ENCODE assay signal across 19 cellular contexts in genomic region chr13:27421101-27421881, GRCh38. TPM values are rescaled to one million over a fixed set of nuclear protein-coding genes. Genes with fewer than 3 reads are reported as not detected.
A peak's percentile ranks its signal among the peaks of the same experiment; 100 is the strongest.
DNase-seq lines count a peak whose midpoint lies in the region; ATAC-seq, FAIRE-seq and TF ChIP-seq lines count a peak whose summit lies in the region.
"Had no signal": no experiment of that assay in that cellular context is flagged by ENCODE, and none has a peak within 500 bp of the region (broad histone marks: within the 10 kb centered on the region; RNA-seq: fewer than 3 reads in every experiment).

No MANE protein-coding gene starts in this region.

- H3K27me3 Mint-ChIP-seq in activated naive CD8-positive, alpha-beta T cell treated with anti-CD3 and anti-CD28 coated beads, Interleukin-2, amount 50 U/mL, for 24 hours: no peaks in the 10 kb centered on the region
- no peaks in the 10 kb centered on the region for H3K27me3 Mint-ChIP-seq in activated naive CD8-positive, alpha-beta T cell treated with anti-CD3 and anti-CD28 coated beads for 36 hours
- H3K27me3 Mint-ChIP-seq in nephron (ENCODE audit: low read depth): peaks cover 4% of the 10 kb centered on the region

- H3K27me3 ChIP-seq in K562 (ENCODE audit: control insufficient read depth in 2 of 2, insufficient read depth in 2 of 2, low read length in 2 of 2) (no peaks in the 10 kb centered on the region; a peak in 1 of 5 replicates), breast epithelium (no peaks in the 10 kb centered on the region), gastroesophageal sphincter (no peaks in the 10 kb centered on the region)

- POLR2A ChIA-PET in K562 (lab: Yijun Ruan, JAX): interaction anchor here (0.5 kb wide), 2 partner anchors 11 to 52 kb away, joined by 3 read pairs; no protein-coding TSS in a partner anchor

- H3K4me1 Mint-ChIP-seq in activated naive CD8-positive, alpha-beta T cell treated with anti-CD3 and anti-CD28 coated beads, Interleukin-2, amount 50 U/mL, for 24 hours: peaks cover 23% of the 10 kb centered on the region
- H3K4me1 Mint-ChIP-seq in activated naive CD8-positive, alpha-beta T cell treated with anti-CD3 and anti-CD28 coated beads for 36 hours: peaks cover 11% of the 10 kb centered on the region
- peaks cover 32% of the 10 kb centered on the region for H3K4me1 Mint-ChIP-seq in nephron

- no peak overlapping the region for H3K4me3 ChIP-seq in K562
- H3K4me3 ChIP-seq in breast epithelium: no peak overlapping the region
- no peak overlapping the region for H3K4me3 ChIP-seq in gastroesophageal sphincter
- H3K4me3 ChIP-seq: GM23248 had no signal

- H3K27ac ChIP-seq in K562 (ENCODE audit: extremely low read depth, low read depth, low read length) (peak overlapping the region; percentile 20), breast epithelium (no peak overlapping the region), gastroesophageal sphincter (no peak overlapping the region)
- H3K27ac ChIP-seq: GM23248 had no signal

- TF ChIP-seq RAD21 in K562 (CRISPR knock-in tag; conservative IDR thresholded peaks at IDR 0.05 in 1 of 2, IDR thresholded peaks at IDR 0.05 in 1 of 2): no peak

- peak overlapping the region in 1 of 2 experiments; percentile 13; a peak in 1 of 4 replicates for H3K9ac ChIP-seq in K562 (ENCODE audit: insufficient read depth in 1 of 2, low read depth in 2 of 2, low read length in 2 of 2)
- H3K9ac ChIP-seq: GM23248 had no signal

- H3K27ac Mint-ChIP-seq in activated naive CD8-positive, alpha-beta T cell treated with anti-CD3 and anti-CD28 coated beads, Interleukin-2, amount 50 U/mL, for 24 hours: peak overlapping the region; percentile 12
- H3K27ac Mint-ChIP-seq in activated naive CD8-positive, alpha-beta T cell treated with anti-CD3 and anti-CD28 coated beads for 36 hours: no peak overlapping the region
- H3K27ac Mint-ChIP-seq in nephron: no peak overlapping the region

- peak overlapping the region; percentile 1; the same call in 1 of the 2 replicates for H3K4me2 ChIP-seq in K562 (ENCODE audit: insufficient read depth, low read length)

- peak overlapping the region; percentile 76 for H2AFZ ChIP-seq in K562 (ENCODE audit: low read depth, low read length)
- H2AFZ ChIP-seq: GM23248 had no signal

- no peaks in the 10 kb centered on the region; the same call in 1 of the 2 replicates for H4K20me1 ChIP-seq in K562 (replicated peaks; ENCODE audit: control insufficient read depth, insufficient read depth, low read length)

- no peak for ATAC-seq in activated naive CD8-positive, alpha-beta T cell treated with anti-CD3 and anti-CD28 coated beads, Interleukin-2, amount 50 U/mL, for 24 hours
- ATAC-seq in K562: peak; percentile 51
- no peak for ATAC-seq in gastroesophageal sphincter

- peaks cover under 1% of the 10 kb centered on the region; the same call in 2 of the 3 replicates for H3K36me3 ChIP-seq in K562 (ENCODE audit: control insufficient read depth, insufficient read depth, low read length)
- no peaks in the 10 kb centered on the region for H3K36me3 ChIP-seq in breast epithelium
- no peaks in the 10 kb centered on the region for H3K36me3 ChIP-seq in gastroesophageal sphincter

- TF ChIP-seq CTCF in K562 (IDR thresholded peaks at IDR 0.05 in 2 of 3, conservative IDR thresholded peaks at IDR 0.05 in 1 of 3; ENCODE audit: insufficient read depth in 2 of 3, low read depth in 1 of 3, low read length in 3 of 3): no peak
- no peak for TF ChIP-seq CTCF in nephron (IDR thresholded peaks at IDR 0.05; ENCODE audit: unreplicated experiment in 3 of 3)
- TF ChIP-seq CTCF in breast epithelium (IDR thresholded peaks at IDR 0.05): no peak
- no peak for TF ChIP-seq CTCF in gastroesophageal sphincter (IDR thresholded peaks at IDR 0.05)

- 0 out of 2 replicates have a peak, but pooled peaks cover 3% of the 10 kb centered on the region for H3K9me3 ChIP-seq in K562 (replicated peaks; ENCODE audit: control insufficient read depth, insufficient read depth, low read depth, low read length)
- H3K9me3 ChIP-seq in breast epithelium: no peaks in the 10 kb centered on the region
- no peaks in the 10 kb centered on the region for H3K9me3 ChIP-seq in gastroesophageal sphincter

- no peaks in the 10 kb centered on the region for H3K9me3 Mint-ChIP-seq in activated naive CD8-positive, alpha-beta T cell treated with anti-CD3 and anti-CD28 coated beads, Interleukin-2, amount 50 U/mL, for 24 hours
- no peaks in the 10 kb centered on the region for H3K9me3 Mint-ChIP-seq in activated naive CD8-positive, alpha-beta T cell treated with anti-CD3 and anti-CD28 coated beads for 36 hours
- H3K9me3 Mint-ChIP-seq in nephron: no peaks in the 10 kb centered on the region

- peak; percentile 64 for FAIRE-seq in K562 (lab: Jason Lieb, UNC)
- FAIRE-seq: GM18507, RCC 7860 had no signal

- peaks cover 24% of the 10 kb centered on the region in 2 experiments; a peak in 4 of 5 replicates for H3K4me1 ChIP-seq in K562 (replicated peaks in 1 of 2; ENCODE audit: control insufficient read depth in 2 of 2, insufficient read depth in 2 of 2, low read length in 2 of 2)
- peaks cover 0 to 2% of the 10 kb centered on the region in 2 donors for H3K4me1 ChIP-seq in breast epithelium
- H3K4me1 ChIP-seq in gastroesophageal sphincter: peaks cover 7 to 25% (median 12%) of the 10 kb centered on the region in 3 donors

- 18% methylated on average over 8 of the region's 9 CpGs for WGBS in K562 (ENCODE audit: insufficient coverage, low coverage, missing lambda C conversion rate)
- WGBS in gastroesophageal sphincter (ENCODE audit: low coverage in 1 of 2), 2 donors: 73 to 81% methylated on average over 7 to 8 of the region's 9 CpGs

- no TSS peak for BruUV-seq in K562 (replicated peaks; lab: Mats Ljungman, UMichigan)

- no peak for DNase-seq in activated naive CD8-positive, alpha-beta T cell treated with anti-CD3 and anti-CD28 coated beads, Interleukin-2, amount 50 U/mL, for 24 hours
- DNase-seq in activated naive CD8-positive, alpha-beta T cell treated with anti-CD3 and anti-CD28 coated beads for 36 hours: no peak
- DNase-seq in K562 (ENCODE audit: extremely low read depth in 1 of 4, low spot score in 3 of 4) (peak; percentile 39 to 70 (median 52)), SHP77 treated with DMSO at 0.1 percent for 48 hours (lab: John Stamatoyannopoulos, UW) (no peak), breast epithelium (ENCODE audit: low spot score in 2 of 2) (no peak)
- DNase-seq: DMS53, GM23248, H7, KBM-7, MV-4-11, NCI-H1105, NCI-H1436 treated with DMSO at 0.1 percent for 48 hours, NCI-H187 treated with DMSO at 0.1 percent for 48 hours, NCI-H524, NCI-H774 had no signal

- intact Hi-C loops in K562 (cut with micrococcal nuclease): no loop called here
- intact Hi-C loops in breast epithelium (cut with DNase I; ENCODE audit: low total_unique reads): no loop called here

- TF ChIP-seq EP300 in K562 (IDR thresholded peaks at IDR 0.05; ENCODE audit: low read length) (no peak; the same call in 1 of the 2 replicates), gastroesophageal sphincter (IDR thresholded peaks at IDR 0.05) (no peak)

- H3K4me3 Mint-ChIP-seq in activated naive CD8-positive, alpha-beta T cell treated with anti-CD3 and anti-CD28 coated beads, Interleukin-2, amount 50 U/mL, for 24 hours: no peak overlapping the region
- H3K4me3 Mint-ChIP-seq in activated naive CD8-positive, alpha-beta T cell treated with anti-CD3 and anti-CD28 coated beads for 36 hours: no peak overlapping the region
- peak overlapping the region; percentile 5 to 62 (median 38) for H3K4me3 Mint-ChIP-seq in nephron

- no peaks in the 10 kb centered on the region for H3K9me1 ChIP-seq in K562 (ENCODE audit: control insufficient read depth, insufficient read depth, low read length)

- in situ Hi-C loops in K562 (cut with MboI): no loop called here

- peaks cover 21% of the 10 kb centered on the region for H3K79me2 ChIP-seq in K562 (ENCODE audit: control insufficient read depth, insufficient read depth, low read length)

- no peak for TF ChIP-seq POLR2A in K562 (conservative IDR thresholded peaks at IDR 0.05)
- TF ChIP-seq POLR2A in breast epithelium (IDR thresholded peaks at IDR 0.05): no peak
- TF ChIP-seq POLR2A in gastroesophageal sphincter (IDR thresholded peaks at IDR 0.05): no peak

- H3K36me3 Mint-ChIP-seq in activated naive CD8-positive, alpha-beta T cell treated with anti-CD3 and anti-CD28 coated beads, Interleukin-2, amount 50 U/mL, for 24 hours (ENCODE audit: low read depth): peaks cover 11% of the 10 kb centered on the region
- peaks cover 13% of the 10 kb centered on the region for H3K36me3 Mint-ChIP-seq in activated naive CD8-positive, alpha-beta T cell treated with anti-CD3 and anti-CD28 coated beads for 36 hours
- H3K36me3 Mint-ChIP-seq in nephron (ENCODE audit: low read depth): no peaks in the 10 kb centered on the region

- CTCF ChIA-PET in K562 (lab: Yijun Ruan, JAX; ENCODE audit: low intra/inter-chr PET ratio): no interaction called here

RNA-seq across cellular contexts. Expression of gene GTF3A, which starts 3.1 kb away (rescaled TPM):
- 100 to 1,000 TPM; 284 to 285 TPM for total RNA-seq in activated naive CD8-positive, alpha-beta T cell treated with anti-CD3 and anti-CD28 coated beads for 36 hours
- 33.9 and 37.6 TPM in 2 replicates for total RNA-seq in K562 (2011; cell fraction: chromatin; rRNA removed; ENCODE audit: low replicate concordance)
- total RNA-seq in K562 (2011; cell fraction: nucleolus; rRNA removed): 30.0 and 31.3 TPM in 2 replicates
- 35.6 and 63.0 TPM in 2 replicates for total RNA-seq in K562 (2011; cell fraction: nucleoplasm; rRNA removed)
- 197 and 224 TPM in 2 replicates for total RNA-seq in K562 (2014; rRNA removed)
- total RNA-seq in K562 (2014; rRNA removed; fragmentation: Illumina TruSeq; extraction: Trizol): 239 and 267 TPM in 2 replicates
- 184 and 203 TPM in 2 replicates for total RNA-seq in K562 (2015; rRNA removed; fragmentation: Illumina TruSeq; extraction: Trizol)
- 152 and 160 TPM in 2 replicates for total RNA-seq in K562 (2021)
- polyA plus RNA-seq in K562 (2011; rRNA removed): 126 and 174 TPM in 2 replicates
- 69.8 and 130 TPM in 2 replicates for polyA plus RNA-seq in K562 (2011; cell fraction: cytosol; rRNA removed)
- polyA plus RNA-seq in K562 (2011; cell fraction: nucleus; rRNA removed): 73.0 and 80.9 TPM in 2 replicates
- polyA plus RNA-seq in K562 (2012): 119 and 134 TPM in 2 replicates
- polyA plus RNA-seq in K562 (2014; fragmentation: Illumina TruSeq; extraction: Trizol): 261 and 303 TPM in 2 replicates
- 10 to 100 TPM; 47.5 to 63.9 TPM for polyA plus RNA-seq in K562 (2014; fragmentation: Nextera tagmentation; extraction: Ambion mirVana)
- polyA plus RNA-seq in K562 (2014; rRNA removed): 161 and 162 TPM in 2 replicates
- polyA minus RNA-seq in K562 (2011; rRNA and poly(A)+ RNA removed): 101 and 123 TPM in 2 replicates
- 51.2 and 61.3 TPM in 2 replicates for polyA minus RNA-seq in K562 (2011; cell fraction: cytosol; rRNA and poly(A)+ RNA removed)
- 41.2 and 50.1 TPM in 2 replicates for polyA minus RNA-seq in K562 (2011; cell fraction: nucleus; rRNA and poly(A)+ RNA removed)
- total RNA-seq in breast epithelium: 100 to 1,000 TPM; 124 to 186 (median 175) TPM
- 100 to 1,000 TPM in 2 of 4 donors, 10 to 100 TPM in 2; 90.5 to 151 (median 120) TPM for total RNA-seq in gastroesophageal sphincter

RNA-seq across cellular contexts. Expression of gene MTIF3, which starts 29.1 kb away (rescaled TPM):
- total RNA-seq in activated naive CD8-positive, alpha-beta T cell treated with anti-CD3 and anti-CD28 coated beads for 36 hours: 10 to 100 TPM; 28.7 to 30.4 TPM
- total RNA-seq in K562 (2011; cell fraction: chromatin; rRNA removed; ENCODE audit: low replicate concordance): 9.9 and 21.4 TPM in 2 replicates
- 6.2 and 8.7 TPM in 2 replicates for total RNA-seq in K562 (2011; cell fraction: nucleolus; rRNA removed)
- 13.3 and 17.4 TPM in 2 replicates for total RNA-seq in K562 (2011; cell fraction: nucleoplasm; rRNA removed)
- total RNA-seq in K562 (2014; rRNA removed): 34.6 and 46.1 TPM in 2 replicates
- total RNA-seq in K562 (2014; rRNA removed; fragmentation: Illumina TruSeq; extraction: Trizol): 43.9 and 53.6 TPM in 2 replicates
- 41.2 and 44.4 TPM in 2 replicates for total RNA-seq in K562 (2015; rRNA removed; fragmentation: Illumina TruSeq; extraction: Trizol)
- 20.4 and 23.5 TPM in 2 replicates for total RNA-seq in K562 (2021)
- polyA plus RNA-seq in K562 (2011; rRNA removed): 35.9 and 40.8 TPM in 2 replicates
- 20.1 and 34.4 TPM in 2 replicates for polyA plus RNA-seq in K562 (2011; cell fraction: cytosol; rRNA removed)
- 13.5 and 20.6 TPM in 2 replicates for polyA plus RNA-seq in K562 (2011; cell fraction: nucleus; rRNA removed)
- 31.5 and 40.7 TPM in 2 replicates for polyA plus RNA-seq in K562 (2012)
- polyA plus RNA-seq in K562 (2014; fragmentation: Illumina TruSeq; extraction: Trizol): 58.1 and 73.6 TPM in 2 replicates
- 10 to 100 TPM; 62.0 to 71.2 TPM for polyA plus RNA-seq in K562 (2014; fragmentation: Nextera tagmentation; extraction: Ambion mirVana)
- 45.2 and 47.5 TPM in 2 replicates for polyA plus RNA-seq in K562 (2014; rRNA removed)
- 23.6 and 32.2 TPM in 2 replicates for polyA minus RNA-seq in K562 (2011; rRNA and poly(A)+ RNA removed)
- polyA minus RNA-seq in K562 (2011; cell fraction: cytosol; rRNA and poly(A)+ RNA removed): 8.9 and 11.3 TPM in 2 replicates
- 7.8 and 16.4 TPM in 2 replicates for polyA minus RNA-seq in K562 (2011; cell fraction: nucleus; rRNA and poly(A)+ RNA removed)
- 100 to 1,000 TPM in 1 of 3 donors, 10 to 100 TPM in 2; 67.5 to 146 (median 72.7) TPM for total RNA-seq in breast epithelium
- 10 to 100 TPM; 40.1 to 72.0 (median 56.3) TPM for total RNA-seq in gastroesophageal sphincter

Comparison
In these comparisons a context has a peak if more than half of its experiments do, and no peak if none do; other contexts are left out.
1. DNase-seq: peak in K562 (4 of 4); none in activated naive CD8-positive, alpha-beta T cell treated with anti-CD3 and anti-CD28 coated beads, Interleukin-2, amount 50 U/mL, for 24 hours (single experiment), activated naive CD8-positive, alpha-beta T cell treated with anti-CD3 and anti-CD28 coated beads for 36 hours (single experiment), SHP77 treated with DMSO at 0.1 percent for 48 hours (single experiment) and breast epithelium (0 of 2).
2. H3K4me3 Mint-ChIP-seq: peak in nephron (3 of 3); none in activated naive CD8-positive, alpha-beta T cell treated with anti-CD3 and anti-CD28 coated beads, Interleukin-2, amount 50 U/mL, for 24 hours (single experiment) and activated naive CD8-positive, alpha-beta T cell treated with anti-CD3 and anti-CD28 coated beads for 36 hours (single experiment).